In genomic region chr7:121107923-121108498, GRCh38 we compare ENCODE assay signal across 8 cellular contexts.
DNase-seq lines count a peak whose midpoint lies in the region; ATAC-seq, FAIRE-seq and TF ChIP-seq lines count a peak whose summit lies in the region.

No MANE protein-coding gene starts in this region.

- H3K9ac ChIP-seq in KMS-11 (no peak overlapping the region), mesendoderm (ENCODE audit: low read length) (no peak overlapping the region)

- POLR2A ChIA-PET in Panc1 (lab: Charles Lee) = no interaction called here

- no TSS peak for BruUV-seq in Panc1 (replicated peaks; lab: Mats Ljungman, UMichigan)

- H3K27ac ChIP-seq in KMS-11 (no peak overlapping the region), Panc1 (ENCODE audit: low read length) (no peak overlapping the region), dorsolateral prefrontal cortex (no peak overlapping the region), mesendoderm (ENCODE audit: low read depth, low read length) (no peak overlapping the region)

- H2BK120ac ChIP-seq in mesendoderm (ENCODE audit: low read depth, low read length) = no peak overlapping the region

- no peak overlapping the region for H2AFZ ChIP-seq in KMS-11 (ENCODE audit: low read depth)

- WGBS in mesendoderm (ENCODE audit: extremely low coverage, insufficient coverage, low lambda C conversion rate) = no CpG with 5 or more reads among the region's 1 CpG

- H3K27me3 Mint-ChIP-seq in activated T-helper 1 cell treated with anti-CD3 and anti-CD28 coated beads, Interleukin-12 subunit alpha, Interleukin-12 subunit beta, Interleukin-2, Interleukin-4 antibody, amounts not matched to agents 30 ng/mL and 10 ng/mL and 1 ng/mL, durations not matched to agents 14 hours and 24 hours and 36 hours (ENCODE audit: insufficient read depth) = peaks cover 10% of the 10 kb centered on the region

- H3K79me1 ChIP-seq in mesendoderm (ENCODE audit: low read length) = no peaks in the 10 kb centered on the region

- no peak overlapping the region for H4K5ac ChIP-seq in mesendoderm (ENCODE audit: low read length)

- H2BK5ac ChIP-seq in mesendoderm (ENCODE audit: low read length) = no peak overlapping the region

- no peak overlapping the region for H3K56ac ChIP-seq in mesendoderm (ENCODE audit: low read length)

- H3K4me3 ChIP-seq in KMS-11 (IDR thresholded peaks at IDR 0.05; ENCODE audit: insufficient read depth, low read depth, low read length) (no peak overlapping the region), Panc1 (ENCODE audit: low read depth in 2 of 2, low read length in 2 of 2) (no peak overlapping the region), dorsolateral prefrontal cortex (no peak overlapping the region), mesendoderm (ENCODE audit: low read length) (no peak overlapping the region)

- H3K36me3 ChIP-seq in KMS-11 (ENCODE audit: insufficient read depth) = no peaks in the 10 kb centered on the region
- H3K36me3 ChIP-seq in Panc1 (ENCODE audit: control insufficient read depth, insufficient read depth, low read length) = no peaks in the 10 kb centered on the region
- H3K36me3 ChIP-seq in mesendoderm (ENCODE audit: control insufficient read depth, insufficient read depth, low read length) = no peaks in the 10 kb centered on the region

- H3K4ac ChIP-seq in mesendoderm (ENCODE audit: low read depth, low read length) = no peak overlapping the region

- DNase-seq in Right ventricle myocardium inferior (ENCODE audit: missing footprints) = no peak
- DNase-seq in cardiac septum (ENCODE audit: low spot score) = no peak
- DNase-seq in H54 (ENCODE audit: insufficient read length, low spot score) = no peak
- DNase-seq in Panc1 (ENCODE audit: low read depth, low spot score) = peak; percentile 55
- DNase-seq in dorsolateral prefrontal cortex = no peak
- DNase-seq in mesendoderm = peak; percentile 69
- DNase-seq in activated T-helper 1 cell treated with anti-CD3 and anti-CD28 coated beads, Interleukin-12 subunit alpha, Interleukin-12 subunit beta, Interleukin-2, Interleukin-4 antibody, amounts not matched to agents 30 ng/mL and 10 ng/mL and 1 ng/mL, durations not matched to agents 14 hours and 24 hours and 36 hours (ENCODE audit: low spot score) = no peak

- H3K4me3 Mint-ChIP-seq in activated T-helper 1 cell treated with anti-CD3 and anti-CD28 coated beads, Interleukin-12 subunit alpha, Interleukin-12 subunit beta, Interleukin-2, Interleukin-4 antibody, amounts not matched to agents 30 ng/mL and 10 ng/mL and 1 ng/mL, durations not matched to agents 14 hours and 24 hours and 36 hours = no peak overlapping the region

- no peaks in the 10 kb centered on the region for H3K9me3 ChIP-seq in Panc1 (ENCODE audit: control insufficient read depth, insufficient read depth, low read depth, low read length)

- no peaks in the 10 kb centered on the region for H4K20me1 ChIP-seq in KMS-11 (ENCODE audit: insufficient read depth)

- intact Hi-C loops in Right ventricle myocardium inferior (cut with DNase I) = loop anchor here (1.0 to 10.0 kb wide), 2 partner anchors 121 to 303 kb away; no protein-coding TSS in a partner anchor
- intact Hi-C loops in cardiac septum (cut with DNase I) = loop anchor here (1.0 to 5.0 kb wide), 3 partner anchors 121 to 316 kb away; no protein-coding TSS in a partner anchor
- intact Hi-C loops in Panc1 (cut with micrococcal nuclease; ENCODE audit: unreplicated experiment) = loop anchor here (2.0 to 5.0 kb wide), 3 partner anchors 121 to 316 kb away; no protein-coding TSS in a partner anchor
- intact Hi-C loops in dorsolateral prefrontal cortex (cut with DNase I) = loop anchor here in 1 of 2 donors (2.0 kb wide), 1 partner anchor 119 kb away; the partner anchor contains the start of gene CPED1
- intact Hi-C loops in activated T-helper 1 cell treated with anti-CD3 and anti-CD28 coated beads, Interleukin-12 subunit alpha, Interleukin-12 subunit beta, Interleukin-2, Interleukin-4 antibody, amounts not matched to agents 30 ng/mL and 10 ng/mL and 1 ng/mL, durations not matched to agents 14 hours and 24 hours and 36 hours (cut with micrococcal nuclease) = loop anchor here (1.0 to 5.0 kb wide), 4 partner anchors 121 to 889 kb away; no protein-coding TSS in a partner anchor

- H3K79me2 ChIP-seq in KMS-11 (ENCODE audit: insufficient read depth, low read depth) (no peaks in the 10 kb centered on the region), mesendoderm (ENCODE audit: control insufficient read depth, insufficient read depth, low read length) (no peaks in the 10 kb centered on the region)

- H3K4me2 ChIP-seq in KMS-11 (no peak overlapping the region), mesendoderm (ENCODE audit: low read length) (no peak overlapping the region)

- H3K4me1 Mint-ChIP-seq in activated T-helper 1 cell treated with anti-CD3 and anti-CD28 coated beads, Interleukin-12 subunit alpha, Interleukin-12 subunit beta, Interleukin-2, Interleukin-4 antibody, amounts not matched to agents 30 ng/mL and 10 ng/mL and 1 ng/mL, durations not matched to agents 14 hours and 24 hours and 36 hours (ENCODE audit: low read depth) = no peaks in the 10 kb centered on the region

- in situ Hi-C loops in Panc1 (cut with HindIII; ENCODE audit: low pct_unique_long_range_greater_than_20kb, low sequenced_read_pairs) = no loop called here

- no peak for TF ChIP-seq POLR2A in H54 (IDR thresholded peaks at IDR 0.05; ENCODE audit: low read depth, low read length)

- H3K18ac ChIP-seq in mesendoderm (ENCODE audit: low read length) = no peak overlapping the region

- H3K27me3 ChIP-seq in KMS-11 (ENCODE audit: insufficient read depth, low read depth) (no peaks in the 10 kb centered on the region), Panc1 (ENCODE audit: control insufficient read depth, insufficient read depth, low read length) (peaks cover 18% of the 10 kb centered on the region), dorsolateral prefrontal cortex (no peaks in the 10 kb centered on the region), mesendoderm (ENCODE audit: insufficient read depth, low read length, poor library complexity) (no peaks in the 10 kb centered on the region)

- H2BK15ac ChIP-seq in mesendoderm (replicated peaks; ENCODE audit: low read depth) = no peak overlapping the region

- FAIRE-seq in H54 (lab: Jason Lieb, UNC) = peak; percentile 95

- H3K9me3 Mint-ChIP-seq in activated T-helper 1 cell treated with anti-CD3 and anti-CD28 coated beads, Interleukin-12 subunit alpha, Interleukin-12 subunit beta, Interleukin-2, Interleukin-4 antibody, amounts not matched to agents 30 ng/mL and 10 ng/mL and 1 ng/mL, durations not matched to agents 14 hours and 24 hours and 36 hours = no peaks in the 10 kb centered on the region

- H3K4me1 ChIP-seq in KMS-11 (ENCODE audit: low read depth, poor library complexity, severe bottlenecking) (no peaks in the 10 kb centered on the region), Panc1 (ENCODE audit: control insufficient read depth, insufficient read depth, low read length) (no peaks in the 10 kb centered on the region), mesendoderm (ENCODE audit: control insufficient read depth, low read depth, low read length) (peaks cover 2% of the 10 kb centered on the region)

- no peak overlapping the region for H3K27ac Mint-ChIP-seq in activated T-helper 1 cell treated with anti-CD3 and anti-CD28 coated beads, Interleukin-12 subunit alpha, Interleukin-12 subunit beta, Interleukin-2, Interleukin-4 antibody, amounts not matched to agents 30 ng/mL and 10 ng/mL and 1 ng/mL, durations not matched to agents 14 hours and 24 hours and 36 hours

- TF ChIP-seq CTCF in KMS-11 (conservative IDR thresholded peaks at IDR 0.05; ENCODE audit: low read depth, low read length) (peak; percentile 94), Panc1 (IDR thresholded peaks at IDR 0.05) (peak; percentile 76; the same call in 1 of the 2 replicates), dorsolateral prefrontal cortex (IDR thresholded peaks at IDR 0.05 in 54 of 56, conservative IDR thresholded peaks at IDR 0.05 in 2 of 56; ENCODE audit: low read depth in 1 of 56, partially characterized antibody in 56 of 56) (peak; percentile 63 to 92 (median 82))

- H4K8ac ChIP-seq in mesendoderm (ENCODE audit: low read depth, low read length) = no peak overlapping the region

- H3K23ac ChIP-seq in mesendoderm (ENCODE audit: low read length) = no peak overlapping the region

- ATAC-seq in Right ventricle myocardium inferior (peak; percentile 79), Panc1 (peak; percentile 90)

- no peaks in the 10 kb centered on the region for H3K36me3 Mint-ChIP-seq in activated T-helper 1 cell treated with anti-CD3 and anti-CD28 coated beads, Interleukin-12 subunit alpha, Interleukin-12 subunit beta, Interleukin-2, Interleukin-4 antibody, amounts not matched to agents 30 ng/mL and 10 ng/mL and 1 ng/mL, durations not matched to agents 14 hours and 24 hours and 36 hours (ENCODE audit: low read depth)

- no peak overlapping the region for H2AK5ac ChIP-seq in mesendoderm (ENCODE audit: low read length)

- CTCF ChIA-PET in Panc1 (lab: Charles Lee) = interaction anchor here (0.5 to 1.1 kb wide), 5 partner anchors 9 to 318 kb away, joined by 3 to 5 read pairs (median 3); partner anchors contain the start of gene ING3

Comparison
In these comparisons a context has a peak if more than half of its experiments do, and no peak if none do; other contexts are left out.
1. DNase-seq: peak in Panc1 (single experiment) and mesendoderm (single experiment); none in Right ventricle myocardium inferior (single experiment), cardiac septum (single experiment), H54 (single experiment), dorsolateral prefrontal cortex (0 of 10) and activated T-helper 1 cell treated with anti-CD3 and anti-CD28 coated beads, Interleukin-12 subunit alpha, Interleukin-12 subunit beta, Interleukin-2, Interleukin-4 antibody, amounts not matched to agents 30 ng/mL and 10 ng/mL and 1 ng/mL, durations not matched to agents 14 hours and 24 hours and 36 hours (single experiment).
2. Peak in every context shown above with its lines, with median percentiles within 50 percentile points of each other: CTCF ChIP-seq.